2 cellular contexts compared by ENCODE assay signal in the genomic region with DNA sequence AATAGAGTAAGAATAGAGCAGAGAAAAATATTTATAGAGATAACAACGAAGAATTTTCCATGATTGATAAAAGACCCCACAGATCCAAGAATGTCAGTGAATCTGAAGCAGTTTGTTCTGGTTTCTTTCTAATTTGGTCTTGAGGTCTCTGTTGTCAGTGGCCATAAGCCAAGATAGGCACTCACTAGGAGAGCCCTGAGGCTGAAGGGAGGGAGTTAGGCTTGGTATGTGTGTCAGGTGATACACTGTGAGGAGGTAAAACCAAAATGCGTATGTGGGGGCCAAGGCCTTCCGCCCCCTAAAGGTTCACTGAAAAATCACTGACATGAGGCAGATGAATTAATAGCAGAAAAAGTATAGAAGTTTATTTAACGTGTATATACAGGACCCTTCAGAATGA.
TF ChIP-seq lines count a peak whose summit lies in the region.

No MANE protein-coding gene starts in this region.

TF ChIP-seq in A549, 52 proteins besides CTCF, POLR2A, EP300 and RAD21 (continued from another document):
- TF ChIP-seq, protein P1, sequence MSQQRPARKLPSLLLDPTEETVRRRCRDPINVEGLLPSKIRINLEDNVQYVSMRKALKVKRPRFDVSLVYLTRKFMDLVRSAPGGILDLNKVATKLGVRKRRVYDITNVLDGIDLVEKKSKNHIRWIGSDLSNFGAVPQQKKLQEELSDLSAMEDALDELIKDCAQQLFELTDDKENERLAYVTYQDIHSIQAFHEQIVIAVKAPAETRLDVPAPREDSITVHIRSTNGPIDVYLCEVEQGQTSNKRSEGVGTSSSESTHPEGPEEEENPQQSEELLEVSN (IDR thresholded peaks at IDR 0.05; ENCODE audit: borderline replicate concordance, low read depth) = no peak
- no peak for TF ChIP-seq BHLHE40 (IDR thresholded peaks at IDR 0.05; ENCODE audit: low read depth, low read length)
- TF ChIP-seq, protein P2, sequence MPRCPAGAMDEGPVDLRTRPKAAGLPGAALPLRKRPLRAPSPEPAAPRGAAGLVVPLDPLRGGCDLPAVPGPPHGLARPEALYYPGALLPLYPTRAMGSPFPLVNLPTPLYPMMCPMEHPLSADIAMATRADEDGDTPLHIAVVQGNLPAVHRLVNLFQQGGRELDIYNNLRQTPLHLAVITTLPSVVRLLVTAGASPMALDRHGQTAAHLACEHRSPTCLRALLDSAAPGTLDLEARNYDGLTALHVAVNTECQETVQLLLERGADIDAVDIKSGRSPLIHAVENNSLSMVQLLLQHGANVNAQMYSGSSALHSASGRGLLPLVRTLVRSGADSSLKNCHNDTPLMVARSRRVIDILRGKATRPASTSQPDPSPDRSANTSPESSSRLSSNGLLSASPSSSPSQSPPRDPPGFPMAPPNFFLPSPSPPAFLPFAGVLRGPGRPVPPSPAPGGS (IDR thresholded peaks at IDR 0.05) = no peak
TF ChIP-seq in A549: peak in this region for 0.

TF ChIP-seq in H1, 55 proteins besides CTCF, POLR2A, EP300 and RAD21 (continued from another document):
- TF ChIP-seq HDAC6 (IDR thresholded peaks at IDR 0.05; ENCODE audit: low read depth, low read length) = no peak
- TF ChIP-seq TCF12 (IDR thresholded peaks at IDR 0.05; ENCODE audit: low read depth, low read length) = no peak
- TF ChIP-seq GTF2F1 (IDR thresholded peaks at IDR 0.05; ENCODE audit: borderline replicate concordance, low read depth, low read length) = no peak
- no peak for TF ChIP-seq FOSL1 (IDR thresholded peaks at IDR 0.05; ENCODE audit: insufficient read depth, low read depth, low read length)
- no peak for TF ChIP-seq EGR1 (IDR thresholded peaks at IDR 0.05; ENCODE audit: borderline replicate concordance, low read depth, low read length)
- no peak for TF ChIP-seq HDAC2 (IDR thresholded peaks at IDR 0.05; ENCODE audit: borderline replicate concordance in 1 of 2, low read depth in 2 of 2, low read length in 2 of 2)
- no peak for TF ChIP-seq JUN (IDR thresholded peaks at IDR 0.05; ENCODE audit: low read depth, low read length)
- no peak for TF ChIP-seq SUZ12 (IDR thresholded peaks at IDR 0.05; ENCODE audit: low read length)
